In the genomic region with DNA sequence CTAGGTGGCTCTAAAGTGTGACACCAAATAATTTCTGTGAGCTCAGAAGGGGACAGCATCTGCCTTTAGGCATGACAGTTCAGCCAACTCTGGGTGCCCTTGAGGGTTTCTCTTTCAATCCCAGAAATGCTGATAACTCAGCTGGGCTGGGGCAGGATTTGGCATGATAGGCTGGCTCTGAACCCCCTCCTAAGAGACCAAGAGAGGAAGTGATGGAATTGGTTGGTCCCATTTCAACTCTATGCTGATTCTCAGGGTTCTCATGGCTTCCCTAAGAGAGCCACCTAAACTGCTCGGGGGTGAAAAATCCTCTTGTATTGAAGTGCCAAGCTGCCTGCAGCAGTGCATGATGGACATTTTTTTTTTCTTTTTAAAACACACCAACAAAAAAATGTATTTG, we compare ENCODE assay signal across 15 cellular contexts. TPM values are rescaled to one million over a fixed set of nuclear protein-coding genes. Genes with fewer than 3 reads are reported as not detected.
A peak's percentile ranks its signal among the peaks of the same experiment; 100 is the strongest.
DNase-seq lines count a peak whose midpoint lies in the region; ATAC-seq and TF ChIP-seq lines count a peak whose summit lies in the region.
"Had no signal": no experiment of that assay in that cellular context is flagged by ENCODE, and none has a peak within 500 bp of the region (broad histone marks: within the 10 kb centered on the region; RNA-seq: fewer than 3 reads in every experiment).

No MANE protein-coding gene starts in this region.

- TF ChIP-seq CTCF in CD14-positive monocyte (IDR thresholded peaks at IDR 0.05) (no peak), endodermal cell (conservative IDR thresholded peaks at IDR 0.05) (no peak), dorsolateral prefrontal cortex (IDR thresholded peaks at IDR 0.05 in 54 of 56, conservative IDR thresholded peaks at IDR 0.05 in 2 of 56; ENCODE audit: low read depth in 1 of 56, partially characterized antibody in 56 of 56) (no peak)

- H3K4me1 Mint-ChIP-seq in CD14-positive monocyte (peaks cover 18% of the 10 kb centered on the region), endodermal cell (no peaks in the 10 kb centered on the region)

- H3K9ac ChIP-seq in endodermal cell (ENCODE audit: extremely low read depth, low read length, poor library complexity, severe bottlenecking): no peak overlapping the region

- H3K27me3 ChIP-seq in endodermal cell (ENCODE audit: control insufficient read depth, insufficient read depth, low read length, poor library complexity, severe bottlenecking) (no peaks in the 10 kb centered on the region), dorsolateral prefrontal cortex (no peaks in the 10 kb centered on the region)

- H3K4me3 Mint-ChIP-seq in CD14-positive monocyte: no peak overlapping the region
- H3K4me3 Mint-ChIP-seq in endodermal cell: no peak overlapping the region
- H3K4me3 Mint-ChIP-seq: HFFc6 had no signal

- H3K27ac Mint-ChIP-seq in CD14-positive monocyte: peak overlapping the region in 4 of 7 donors; percentile 50 to 72 (median 58)
- no peak overlapping the region for H3K27ac Mint-ChIP-seq in endodermal cell

- no peaks in the 10 kb centered on the region for H3K36me3 ChIP-seq in endodermal cell (ENCODE audit: control insufficient read depth, insufficient read depth, low read length)

- intact Hi-C loops in CD14-positive monocyte (cut with micrococcal nuclease): no loop called here
- intact Hi-C loops in dorsolateral prefrontal cortex (cut with DNase I): no loop called here

- no peaks in the 10 kb centered on the region for H3K9me3 Mint-ChIP-seq in CD14-positive monocyte
- H3K9me3 Mint-ChIP-seq in endodermal cell: no peaks in the 10 kb centered on the region
- H3K9me3 Mint-ChIP-seq: HFFc6 had no signal

- 100% methylated on average over 1 of the region's 1 CpG; no CpG with 5 or more reads in 1 of the 2 experiments for WGBS in endodermal cell (ENCODE audit: insufficient coverage in 1 of 2, insufficient read length in 1 of 2), 2 experiments

- H3K27ac ChIP-seq in endodermal cell (ENCODE audit: low read depth, low read length): no peak overlapping the region
- peak overlapping the region in 2 of 59 donors; percentile 9 to 28 for H3K27ac ChIP-seq in dorsolateral prefrontal cortex
- H3K27ac ChIP-seq: 22Rv1, HL-60 had no signal

- ATAC-seq in GM19324 (IDR thresholded peaks at IDR 0.05; ENCODE audit: low FRiP score, unreplicated experiment): no peak
- ATAC-seq: GM12878 had no signal

- H3K9me3 ChIP-seq in endodermal cell (ENCODE audit: control insufficient read depth, low read length): no peaks in the 10 kb centered on the region

- H3K36me3 Mint-ChIP-seq in CD14-positive monocyte: peaks cover 40 to 60% of the 10 kb centered on the region in 2 donors
- H3K36me3 Mint-ChIP-seq in endodermal cell (ENCODE audit: low read depth): peaks cover 75% of the 10 kb centered on the region

- H3K4me3 ChIP-seq in endodermal cell (ENCODE audit: low read length) (no peak overlapping the region), dorsolateral prefrontal cortex (no peak overlapping the region)
- H3K4me3 ChIP-seq: GM12878 had no signal

- H3K4me1 ChIP-seq in endodermal cell (ENCODE audit: control insufficient read depth, insufficient read depth, low read length): no peaks in the 10 kb centered on the region

- H3K27me3 Mint-ChIP-seq in CD14-positive monocyte (ENCODE audit: low read depth in 3 of 3) (peaks cover 0 to 2% (median 0%) of the 10 kb centered on the region in 3 donors), endodermal cell (ENCODE audit: insufficient read depth) (no peaks in the 10 kb centered on the region)

- DNase-seq in DMS 273 (lab: John Stamatoyannopoulos, UW; ENCODE audit: unreplicated experiment) (peak; percentile 54), DMS 273 treated with DMSO at 0.1 percent for 48 hours (lab: John Stamatoyannopoulos, UW) (no peak), CD14-positive monocyte (ENCODE audit: low spot score) (no peak), OCI-M1 (lab: John Stamatoyannopoulos, UW) (peak; percentile 34), endodermal cell (peak; percentile 15), dedifferentiated amniotic fluid mesenchymal stem cell (ENCODE audit: extremely low spot score) (no peak), dorsolateral prefrontal cortex (no peak)
- DNase-seq: DMS79, HCEC 1CT, HFFc6, KBM-7 had no signal

RNA-seq across cellular contexts. Expression of gene TMEM39B, which starts 28.5 kb away (rescaled TPM):
- polyA plus RNA-seq in CD14-positive monocyte: 1 to 10 TPM; 3.3 to 3.4 TPM
- total RNA-seq in endodermal cell: 10 to 100 TPM; 11.0 to 20.3 TPM
- polyA plus RNA-seq in endodermal cell (2013, experiment 1 of 2): 26.6 TPM
- polyA plus RNA-seq in endodermal cell (2013, experiment 2 of 2): 25.9 TPM
- 10 to 100 TPM; 14.3 to 30.7 (median 20.7) TPM for total RNA-seq in dorsolateral prefrontal cortex

RNA-seq across cellular contexts. Expression of gene KHDRBS1, which starts 30.6 kb away (rescaled TPM):
- 10 to 100 TPM; 51.6 to 65.6 TPM for polyA plus RNA-seq in CD14-positive monocyte
- total RNA-seq in endodermal cell (100 to 1,000 TPM; 201 to 235 TPM), dorsolateral prefrontal cortex (100 to 1,000 TPM in 1 of 120 experiments, 10 to 100 TPM in 119; 50.0 to 101 (median 75.5) TPM)
- 307 TPM for polyA plus RNA-seq in endodermal cell (2013, experiment 1 of 2)
- 280 TPM for polyA plus RNA-seq in endodermal cell (2013, experiment 2 of 2)

Comparison
In these comparisons a context has a peak if more than half of its experiments do, and no peak if none do; other contexts are left out.
1. DNase-seq: peak in DMS 273 (single experiment), OCI-M1 (single experiment) and endodermal cell (single experiment); none in DMS 273 treated with DMSO at 0.1 percent for 48 hours (single experiment), CD14-positive monocyte (single experiment), dedifferentiated amniotic fluid mesenchymal stem cell (single experiment) and dorsolateral prefrontal cortex (0 of 10).